ENCODE assay signal across 23 cellular contexts in genomic region chr5:175629231-175629630, GRCh38. TPM values are rescaled to one million over a fixed set of nuclear protein-coding genes. Genes with fewer than 3 reads are reported as not detected.
DNase-seq lines count a peak whose midpoint lies in the region; ATAC-seq and TF ChIP-seq lines count a peak whose summit lies in the region.
"Had no signal": no experiment of that assay in that cellular context is flagged by ENCODE, and none has a peak within 500 bp of the region (broad histone marks: within the 10 kb centered on the region; RNA-seq: fewer than 3 reads in every experiment).

No MANE protein-coding gene starts in this region.

- peaks cover 4% of the 10 kb centered on the region for H3K27me3 Mint-ChIP-seq in neural progenitor cell (ENCODE audit: insufficient read depth, low read depth)
- H3K27me3 Mint-ChIP-seq: CD4-positive, alpha-beta T cell had no signal

- H3K27me3 ChIP-seq in neural progenitor cell, result no peaks in the 10 kb centered on the region
- H3K27me3 ChIP-seq: BE2C; BLaER1 treated with 17β-estradiol and CSF1 and Interleukin-3, amounts not matched to agents 10 nM and 100 nM had no signal

- DNase-seq in NCI-H2171 treated with DMSO at 0.1 percent for 48 hours (lab: John Stamatoyannopoulos, UW), result peak; percentile 38
- DNase-seq in NCI-H2171 (lab: John Stamatoyannopoulos, UW), result no peak
- DNase-seq in NCI-H524 (lab: John Stamatoyannopoulos, UW), result peak; percentile 80 to 93
- DNase-seq in cerebellar cortex (ENCODE audit: low spot score), result peak; percentile 48
- no peak for DNase-seq in neural progenitor cell (ENCODE audit: low spot score)
- DNase-seq in putamen (ENCODE audit: low spot score), result no peak
- DNase-seq in H4 (ENCODE audit: low spot score), result no peak
- DNase-seq: 8988T; ACHN; AML-193; BE2C; CD4-positive, alpha-beta T cell; CD8-positive, alpha-beta memory T cell; DMS153; DND-41; GF-D8; GM23248; H9 had no signal

- H4K20me1 ChIP-seq in neural progenitor cell (ENCODE audit: low read depth), result no peaks in the 10 kb centered on the region
- H4K20me1 ChIP-seq: BLaER1 treated with 17β-estradiol and CSF1 and Interleukin-3, amounts not matched to agents 10 nM and 100 nM had no signal

- ATAC-seq in GM21576 (IDR thresholded peaks at IDR 0.05; ENCODE audit: unreplicated experiment), result no peak
- ATAC-seq: A549, HCT116 had no signal

- H3K4me1 ChIP-seq in neural progenitor cell, result no peaks in the 10 kb centered on the region
- H3K4me1 ChIP-seq: A549; BE2C; BLaER1 treated with 17β-estradiol and CSF1 and Interleukin-3, amounts not matched to agents 10 nM and 100 nM had no signal

- no peak overlapping the region for H3K4me3 ChIP-seq in neural progenitor cell
- H3K4me3 ChIP-seq: A549; BLaER1 treated with 17β-estradiol and CSF1 and Interleukin-3, amounts not matched to agents 10 nM and 100 nM; GM23248 had no signal

- peaks cover 22% of the 10 kb centered on the region for H3K4me1 Mint-ChIP-seq in neural progenitor cell
- H3K4me1 Mint-ChIP-seq: CD8-positive, alpha-beta memory T cell had no signal

- no peaks in the 10 kb centered on the region for H3K79me2 ChIP-seq in neural progenitor cell (ENCODE audit: low read depth)

- H3K9me3 ChIP-seq in neural progenitor cell (ENCODE audit: low read depth), result no peaks in the 10 kb centered on the region
- H3K9me3 ChIP-seq: BE2C had no signal

- H3K9me3 Mint-ChIP-seq in neural progenitor cell, result peaks cover 15% of the 10 kb centered on the region

- H3K27ac ChIP-seq in neural progenitor cell, result no peak overlapping the region
- H3K27ac ChIP-seq: A549; BLaER1 treated with 17β-estradiol and CSF1 and Interleukin-3, amounts not matched to agents 10 nM and 100 nM; GM23248 had no signal

- peak overlapping the region; percentile 58 for H3K27ac Mint-ChIP-seq in neural progenitor cell
- H3K27ac Mint-ChIP-seq: CD4-positive, alpha-beta T cell; CD8-positive, alpha-beta memory T cell; H9 had no signal

- H3K36me3 ChIP-seq in neural progenitor cell, result no peaks in the 10 kb centered on the region
- H3K36me3 ChIP-seq: BE2C; BLaER1 treated with 17β-estradiol and CSF1 and Interleukin-3, amounts not matched to agents 10 nM and 100 nM had no signal

- peaks cover 2% of the 10 kb centered on the region for H3K36me3 Mint-ChIP-seq in neural progenitor cell

- H3K4me3 Mint-ChIP-seq in neural progenitor cell, result no peak overlapping the region
- H3K4me3 Mint-ChIP-seq: CD14-positive monocyte; CD4-positive, alpha-beta T cell; CD8-positive, alpha-beta memory T cell; H9 had no signal

- no peaks in the 10 kb centered on the region for H3F3A ChIP-seq in neural progenitor cell (ENCODE audit: low read depth)

- no peak for TF ChIP-seq CTCF in neural progenitor cell (IDR thresholded peaks at IDR 0.05)

- H3K4me2 ChIP-seq in neural progenitor cell, result no peak overlapping the region
- H3K4me2 ChIP-seq: A549; BLaER1 treated with 17β-estradiol and CSF1 and Interleukin-3, amounts not matched to agents 10 nM and 100 nM had no signal

- no peak overlapping the region for H2AFZ ChIP-seq in neural progenitor cell (replicated peaks)
- H2AFZ ChIP-seq: GM23248 had no signal

- H3K9ac ChIP-seq in neural progenitor cell, result no peak overlapping the region
- H3K9ac ChIP-seq: BLaER1 treated with 17β-estradiol and CSF1 and Interleukin-3, amounts not matched to agents 10 nM and 100 nM; GM23248 had no signal

RNA-seq across cellular contexts. Expression of gene HRH2, which starts 28.6 kb away (rescaled TPM):
- 0.19 TPM in 1 of 2 replicates, not detected in the other for total RNA-seq in neural progenitor cell (ENCODE audit: low replicate concordance)
- 0.18 and 0.54 TPM in 2 replicates for total RNA-seq in H4 (2014; rRNA removed; shearing (Covaris generic))
- total RNA-seq: GM23248 had no signal

Comparison
In these comparisons a context has a peak if more than half of its experiments do, and no peak if none do; other contexts are left out.
1. DNase-seq: peak in NCI-H2171 treated with DMSO at 0.1 percent for 48 hours (single experiment), NCI-H524 (2 of 2) and cerebellar cortex (single experiment); none in NCI-H2171 (single experiment), neural progenitor cell (single experiment), putamen (single experiment) and H4 (single experiment).